Comparison of ENCODE assay signal across 1 cellular context in genomic region chr4:8596891-8597290, GRCh38.
TF ChIP-seq lines count a peak whose summit lies in the region.

No MANE protein-coding gene starts in this region.

TF ChIP-seq in H1, 55 proteins besides CTCF, POLR2A, EP300 and RAD21:
- TF ChIP-seq CBX5 (IDR thresholded peaks at IDR 0.05; ENCODE audit: low read depth, low read length), result no peak
- no peak for TF ChIP-seq RXRA (IDR thresholded peaks at IDR 0.05; ENCODE audit: insufficient read depth, low read depth, low read length)
- no peak for TF ChIP-seq POLR2AphosphoS5 (IDR thresholded peaks at IDR 0.05; ENCODE audit: low read depth, low read length)
- no peak for TF ChIP-seq MAX (IDR thresholded peaks at IDR 0.05)
- TF ChIP-seq E2F6 (IDR thresholded peaks at IDR 0.05), result no peak
- TF ChIP-seq SAP30 (IDR thresholded peaks at IDR 0.05; ENCODE audit: insufficient read depth, insufficient replicate concordance, low read length), result no peak
- TF ChIP-seq ZNF274 (IDR thresholded peaks at IDR 0.05; ENCODE audit: borderline replicate concordance, extremely low read depth, low read length), result no peak
- TF ChIP-seq SUZ12 (IDR thresholded peaks at IDR 0.05; ENCODE audit: low read length), result no peak
- no peak for TF ChIP-seq FOSL1 (IDR thresholded peaks at IDR 0.05; ENCODE audit: insufficient read depth, low read depth, low read length)
- TF ChIP-seq EGR1 (IDR thresholded peaks at IDR 0.05; ENCODE audit: borderline replicate concordance, low read depth, low read length), result no peak
- no peak for TF ChIP-seq TCF12 (IDR thresholded peaks at IDR 0.05; ENCODE audit: low read depth, low read length)
- TF ChIP-seq EZH2 (IDR thresholded peaks at IDR 0.05; ENCODE audit: low read depth, low read length, severe bottlenecking), result no peak
- TF ChIP-seq BACH1 (IDR thresholded peaks at IDR 0.05; ENCODE audit: low read length), result no peak
- TF ChIP-seq CREB1 (IDR thresholded peaks at IDR 0.05), result no peak
- TF ChIP-seq TEAD4 (IDR thresholded peaks at IDR 0.05; ENCODE audit: low read depth, low read length), result no peak
- no peak for TF ChIP-seq JUND (IDR thresholded peaks at IDR 0.05; ENCODE audit: low read length)
- no peak for TF ChIP-seq GTF2F1 (IDR thresholded peaks at IDR 0.05; ENCODE audit: borderline replicate concordance, low read depth, low read length)
- TF ChIP-seq CHD7 (IDR thresholded peaks at IDR 0.05; ENCODE audit: insufficient replicate concordance, low read length), result no peak
